8 cellular contexts compared by ENCODE assay signal in genomic region chr18:31942301-31942998, GRCh38. TPM values are rescaled to one million over a fixed set of nuclear protein-coding genes. Genes with fewer than 3 reads are reported as not detected.
DNase-seq lines count a peak whose midpoint lies in the region; ATAC-seq and TF ChIP-seq lines count a peak whose summit lies in the region.

No MANE protein-coding gene starts in this region.

- peaks cover 36% of the 10 kb centered on the region for H3K4me1 Mint-ChIP-seq in activated CD4-positive, alpha-beta memory T cell treated with anti-CD3 and anti-CD28 coated beads for 36 hours (ENCODE audit: low read depth)
- peaks cover 28 to 55% (median 47%) of the 10 kb centered on the region in 4 donors for H3K4me1 Mint-ChIP-seq in naive thymus-derived CD8-positive, alpha-beta T cell

- no peak for TF ChIP-seq POLR2A in HCT116 (IDR thresholded peaks at IDR 0.05; ENCODE audit: borderline replicate concordance, extremely low read depth, insufficient read depth, insufficient read length)

- ATAC-seq in HCT116: peak; percentile 34
- peak; percentile 54 to 66 for ATAC-seq in naive thymus-derived CD8-positive, alpha-beta T cell

- H4K20me1 ChIP-seq in HCT116 (ENCODE audit: insufficient read depth): no peaks in the 10 kb centered on the region
- peaks cover 46% of the 10 kb centered on the region for H4K20me1 ChIP-seq in Loucy (ENCODE audit: insufficient read depth, low read length, poor library complexity, severe bottlenecking)

- H3K27me3 ChIP-seq in HCT116 (ENCODE audit: insufficient read depth, low read length) (no peaks in the 10 kb centered on the region), Loucy (ENCODE audit: insufficient read depth, low read length, poor library complexity, severe bottlenecking) (no peaks in the 10 kb centered on the region)

- H3K9ac ChIP-seq in HCT116 (ENCODE audit: low read length): peak overlapping the region; percentile 90
- peak overlapping the region; percentile 79 for H3K9ac ChIP-seq in Loucy (ENCODE audit: low read depth, low read length, poor library complexity, severe bottlenecking)

- intact Hi-C loops in HCT116 (cut with micrococcal nuclease): loop anchor here (2.0 to 5.0 kb wide), 2 partner anchors 75 to 150 kb away; partner anchors contain the start of gene RNF125
- intact Hi-C loops in activated CD4-positive, alpha-beta memory T cell treated with anti-CD3 and anti-CD28 coated beads for 36 hours (cut with micrococcal nuclease): loop anchor here (2.0 kb wide), 3 partner anchors 106 to 258 kb away; partner anchors contain the start of gene B4GALT6

- H3K79me2 ChIP-seq in HCT116 (ENCODE audit: insufficient read depth, low read length): peaks cover 54% of the 10 kb centered on the region
- H3K79me2 ChIP-seq in Loucy (ENCODE audit: insufficient read depth, low read length): peaks cover 61% of the 10 kb centered on the region

- RAD21 ChIA-PET in HCT116 (lab: Charles Lee; ENCODE audit: low non-redundant PET in 1 of 2, low total read pairs in 2 of 2, uncharacterized antibody in 2 of 2, unreplicated experiment in 2 of 2): interaction anchor here in 1 of 2 experiments (0.6 to 0.7 kb wide), 2 partner anchors 76 to 97 kb away, joined by 3 read pairs; no protein-coding TSS in a partner anchor

- no TSS peak for BruUV-seq in HCT116 (replicated peaks; lab: Mats Ljungman, UMichigan)

- H3K4me1 ChIP-seq in HCT116 (ENCODE audit: control insufficient read depth in 1 of 2, insufficient read depth in 2 of 2, low read length in 2 of 2): peaks cover 16 to 24% of the 10 kb centered on the region in 2 experiments
- peaks cover 29% of the 10 kb centered on the region for H3K4me1 ChIP-seq in Loucy (ENCODE audit: insufficient read depth, low read length, poor library complexity, severe bottlenecking)

- peak; percentile 8 to 95 (median 73) for DNase-seq in NCI-H1417 (lab: John Stamatoyannopoulos, UW)
- DNase-seq in NCI-H1417 treated with DMSO at 0.1 percent for 48 hours (lab: John Stamatoyannopoulos, UW): no peak
- no peak for DNase-seq in HCT116 (ENCODE audit: low read depth, low spot score)
- peak; percentile 58 for DNase-seq in activated CD4-positive, alpha-beta memory T cell treated with anti-CD3 and anti-CD28 coated beads for 36 hours
- peak; percentile 43 for DNase-seq in fibroblast of gingiva (ENCODE audit: low read depth)
- peak in 3 of 10 donors; percentile 2 to 26 (median 12) for DNase-seq in naive thymus-derived CD8-positive, alpha-beta T cell

- H3K36me3 Mint-ChIP-seq in activated CD4-positive, alpha-beta memory T cell treated with anti-CD3 and anti-CD28 coated beads for 36 hours: peaks cover 4% of the 10 kb centered on the region
- peaks cover 0 to 12% (median 0%) of the 10 kb centered on the region in 3 donors for H3K36me3 Mint-ChIP-seq in naive thymus-derived CD8-positive, alpha-beta T cell

- H3K27ac Mint-ChIP-seq in activated CD4-positive, alpha-beta memory T cell treated with anti-CD3 and anti-CD28 coated beads for 36 hours: peak overlapping the region; percentile 99
- H3K27ac Mint-ChIP-seq in naive thymus-derived CD8-positive, alpha-beta T cell: peak overlapping the region; percentile 96 to 100 (median 100)

- TF ChIP-seq CTCF in HCT116 (IDR thresholded peaks at IDR 0.05 in 2 of 3, conservative IDR thresholded peaks at IDR 0.05 in 1 of 3; ENCODE audit: borderline replicate concordance in 1 of 3, insufficient read depth in 1 of 3, low read depth in 2 of 3, low read length in 2 of 3) (no peak), Loucy (conservative IDR thresholded peaks at IDR 0.05; ENCODE audit: low read length) (no peak)

- no peaks in the 10 kb centered on the region for H3F3A ChIP-seq in Loucy (ENCODE audit: low read depth)

- H3K4me3 Mint-ChIP-seq in activated CD4-positive, alpha-beta memory T cell treated with anti-CD3 and anti-CD28 coated beads for 36 hours: peak overlapping the region; percentile 100
- peak overlapping the region; percentile 93 to 100 (median 98) for H3K4me3 Mint-ChIP-seq in naive thymus-derived CD8-positive, alpha-beta T cell

- POLR2A ChIA-PET in HCT116 (lab: Charles Lee): interaction anchor here (0.7 to 1.5 kb wide), 7 partner anchors 9 to 150 kb away, joined by 3 to 6 read pairs (median 4); partner anchors contain the start of gene RNF138
- POLR2A ChIA-PET in activated CD4-positive, alpha-beta memory T cell treated with anti-CD3 and anti-CD28 coated beads for 36 hours (lab: Charles Lee): interaction anchor here (1.0 to 3.4 kb wide), 6 partner anchors 11 to 150 kb away, joined by 3 to 38 read pairs (median 3); partner anchors contain the start of genes RNF125 and RNF138
- POLR2A ChIA-PET in naive thymus-derived CD8-positive, alpha-beta T cell (lab: Charles Lee): interaction anchor here (0.6 to 5.1 kb wide), 16 partner anchors 9 to 150 kb away, joined by 3 to 123 read pairs (median 4); partner anchors contain the start of genes RNF125 and RNF138

- H3K9me2 ChIP-seq in HCT116 (ENCODE audit: insufficient read depth): no peaks in the 10 kb centered on the region
- H3K9me2 ChIP-seq in Loucy (replicated peaks; ENCODE audit: low read depth, low read length): no peaks in the 10 kb centered on the region

- CTCF ChIA-PET in HCT116 (lab: Charles Lee): interaction anchor here (0.6 to 1.3 kb wide), 2 partner anchors 35 to 197 kb away, joined by 4 to 6 read pairs; no protein-coding TSS in a partner anchor
- CTCF ChIA-PET in activated CD4-positive, alpha-beta memory T cell treated with anti-CD3 and anti-CD28 coated beads for 36 hours (lab: Charles Lee): interaction anchor here (0.9 to 3.5 kb wide), 8 partner anchors 17 to 528 kb away, joined by 3 to 18 read pairs (median 4); partner anchors contain the start of genes GAREM1 and RNF125

- TF ChIP-seq RAD21 in HCT116 (IDR thresholded peaks at IDR 0.05; ENCODE audit: low read depth): no peak

- H3K36me3 ChIP-seq in HCT116 (ENCODE audit: control insufficient read depth in 1 of 2, insufficient read depth in 2 of 2, low read length in 2 of 2) (no peaks in the 10 kb centered on the region; a peak in 1 of 4 replicates), Loucy (ENCODE audit: insufficient read depth, low read length) (no peaks in the 10 kb centered on the region)

- no peaks in the 10 kb centered on the region for H3K9me3 Mint-ChIP-seq in activated CD4-positive, alpha-beta memory T cell treated with anti-CD3 and anti-CD28 coated beads for 36 hours
- H3K9me3 Mint-ChIP-seq in naive thymus-derived CD8-positive, alpha-beta T cell: no peaks in the 10 kb centered on the region

- no peaks in the 10 kb centered on the region for H3K27me3 Mint-ChIP-seq in activated CD4-positive, alpha-beta memory T cell treated with anti-CD3 and anti-CD28 coated beads for 36 hours
- no peaks in the 10 kb centered on the region for H3K27me3 Mint-ChIP-seq in naive thymus-derived CD8-positive, alpha-beta T cell

- peak overlapping the region; percentile 91 to 96 for H3K4me3 ChIP-seq in HCT116 (replicated peaks in 1 of 2; ENCODE audit: low read depth in 1 of 2, low read length in 2 of 2)
- H3K4me3 ChIP-seq in Loucy (ENCODE audit: low read length, poor library complexity, severe bottlenecking): peak overlapping the region; percentile 96

- H2AFZ ChIP-seq in HCT116 (ENCODE audit: low read depth, low read length, poor library complexity, severe bottlenecking) (no peak overlapping the region), Loucy (ENCODE audit: low read length) (peak overlapping the region; percentile 98)

- H3K4me2 ChIP-seq in HCT116 (ENCODE audit: low read length) (peak overlapping the region; percentile 80), Loucy (ENCODE audit: low read depth, low read length, poor library complexity, severe bottlenecking) (peak overlapping the region; percentile 84)

- H3K9me3 ChIP-seq in HCT116 (ENCODE audit: control insufficient read depth in 1 of 2, insufficient read depth in 1 of 2, low read depth in 1 of 2, low read length in 2 of 2) (no peaks in the 10 kb centered on the region), Loucy (ENCODE audit: insufficient read depth, low read depth, low read length) (no peaks in the 10 kb centered on the region)

- H3K27ac ChIP-seq in HCT116 (ENCODE audit: low read depth, low read length) (peak overlapping the region; percentile 78), temporal lobe (ENCODE audit: low read depth, low read length) (peak overlapping the region; percentile 10)

TF ChIP-seq in HCT116, 20 proteins besides CTCF, POLR2A, EP300 and RAD21:
- TF ChIP-seq SIN3A (IDR thresholded peaks at IDR 0.05; ENCODE audit: low read depth) (no peak), MAX (IDR thresholded peaks at IDR 0.05) (no peak), FOSL1 (IDR thresholded peaks at IDR 0.05; ENCODE audit: low read depth) (no peak), ZFX (IDR thresholded peaks at IDR 0.05) (peak; percentile 67; the same call in 1 of the 2 replicates)

RNA-seq across cellular contexts. Expression of gene TRAPPC8, which starts 0.5 kb away (rescaled TPM):
- 30.4 TPM for total RNA-seq in HCT116 (2021; ENCODE audit: unreplicated experiment)
- polyA plus RNA-seq in HCT116 (2012): 8.3 and 13.0 TPM in 2 replicates
- total RNA-seq in activated CD4-positive, alpha-beta memory T cell treated with anti-CD3 and anti-CD28 coated beads for 36 hours: 10 to 100 TPM; 30.4 to 34.2 TPM
- total RNA-seq in naive thymus-derived CD8-positive, alpha-beta T cell: 10 to 100 TPM; 60.2 to 62.7 TPM
- 10 to 100 TPM; 13.2 to 18.6 (median 14.0) TPM for polyA plus RNA-seq in naive thymus-derived CD8-positive, alpha-beta T cell
- total RNA-seq in temporal lobe: 76.5 TPM

Comparison
In these comparisons a context has a peak if more than half of its experiments do, and no peak if none do; other contexts are left out.
1. DNase-seq: peak in NCI-H1417 (3 of 3), activated CD4-positive, alpha-beta memory T cell treated with anti-CD3 and anti-CD28 coated beads for 36 hours (single experiment) and fibroblast of gingiva (single experiment); none in NCI-H1417 treated with DMSO at 0.1 percent for 48 hours (single experiment) and HCT116 (single experiment).